9 cellular contexts compared by ENCODE assay signal in the genomic region with DNA sequence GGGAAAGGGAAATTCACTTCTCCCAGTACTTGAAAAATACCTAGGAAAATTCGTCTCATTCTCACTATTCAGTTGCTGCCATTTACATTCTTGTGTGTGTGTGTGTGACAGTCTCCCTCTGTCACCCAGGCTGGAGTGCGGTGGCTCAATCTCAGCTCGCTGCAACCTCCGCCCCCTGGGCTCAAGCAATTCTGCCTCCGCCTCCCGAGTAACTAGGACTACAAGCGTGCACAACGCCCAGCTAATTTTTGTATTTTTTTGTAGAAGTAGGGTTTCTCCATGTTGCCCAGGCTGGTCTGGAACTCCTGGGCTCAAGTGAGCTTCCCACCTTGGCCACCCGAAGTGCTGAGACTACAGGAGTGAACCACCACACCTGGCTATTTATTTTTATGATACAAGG. TPM values are rescaled to one million over a fixed set of nuclear protein-coding genes. Genes with fewer than 3 reads are reported as not detected.
DNase-seq lines count a peak whose midpoint lies in the region; ATAC-seq, FAIRE-seq and TF ChIP-seq lines count a peak whose summit lies in the region.
"Had no signal": no experiment of that assay in that cellular context is flagged by ENCODE, and none has a peak within 500 bp of the region (broad histone marks: within the 10 kb centered on the region; RNA-seq: fewer than 3 reads in every experiment).

No MANE protein-coding gene starts in this region.

- peak overlapping the region; percentile 98 for H3K4me3 Mint-ChIP-seq in astrocyte (ENCODE audit: unreplicated experiment)

- H3K4me1 ChIP-seq in astrocyte (ENCODE audit: insufficient read depth, low read length) = peaks cover 9% of the 10 kb centered on the region
- peaks cover 14% of the 10 kb centered on the region for H3K4me1 ChIP-seq in lower lobe of right lung
- peaks cover 4 to 9% of the 10 kb centered on the region in 2 donors for H3K4me1 ChIP-seq in uterus

- peaks cover 4% of the 10 kb centered on the region for H3K36me3 Mint-ChIP-seq in astrocyte (ENCODE audit: low read depth, unreplicated experiment)

- peak overlapping the region; percentile 95 for H3K27ac Mint-ChIP-seq in astrocyte (ENCODE audit: unreplicated experiment)

- H3K36me3 ChIP-seq in astrocyte (ENCODE audit: insufficient read depth, low read length) (peaks cover 33% of the 10 kb centered on the region), lower lobe of right lung (peaks cover 40% of the 10 kb centered on the region), uterus (no peaks in the 10 kb centered on the region)

- H3K4me3 ChIP-seq in astrocyte (ENCODE audit: insufficient read depth, low read depth, low read length) (peak overlapping the region; percentile 93), lower lobe of right lung (peak overlapping the region; percentile 72), uterus (no peak overlapping the region)

- no peak overlapping the region for H3K27ac ChIP-seq in astrocyte (ENCODE audit: low read depth, low read length)
- H3K27ac ChIP-seq in lower lobe of right lung = peak overlapping the region; percentile 90
- peak overlapping the region; percentile 98 for H3K27ac ChIP-seq in uterus
- no peak overlapping the region for H3K27ac ChIP-seq in caudate nucleus (ENCODE audit: low read depth, low read length)

- H3K4me1 Mint-ChIP-seq in astrocyte (ENCODE audit: low read depth, unreplicated experiment) = peaks cover 12% of the 10 kb centered on the region

- no peak for ATAC-seq in left ventricle myocardium superior
- ATAC-seq in lower lobe of right lung = no peak
- no peak for ATAC-seq in HG02852 (IDR thresholded peaks at IDR 0.05; ENCODE audit: unreplicated experiment)
- ATAC-seq in GM18868 (IDR thresholded peaks at IDR 0.05; ENCODE audit: unreplicated experiment) = no peak

- peaks cover 15% of the 10 kb centered on the region for H3K79me2 ChIP-seq in astrocyte (ENCODE audit: insufficient read depth, low read length)

- no peaks in the 10 kb centered on the region for H3K27me3 Mint-ChIP-seq in astrocyte (ENCODE audit: low read depth, unreplicated experiment)

- no peaks in the 10 kb centered on the region for H3K9me3 ChIP-seq in astrocyte (ENCODE audit: insufficient read depth, low read depth, low read length)
- no peaks in the 10 kb centered on the region for H3K9me3 ChIP-seq in lower lobe of right lung
- H3K9me3 ChIP-seq in uterus = no peaks in the 10 kb centered on the region

- no peaks in the 10 kb centered on the region for H3K9me3 Mint-ChIP-seq in astrocyte (ENCODE audit: unreplicated experiment)

- DNase-seq in cardiac septum (ENCODE audit: low spot score) (peak; percentile 61), left ventricle myocardium superior (no peak), astrocyte (ENCODE audit: low read depth) (no peak), lower lobe of right lung (no peak), uterus (no peak), caudate nucleus (lab: John Stamatoyannopoulos, UW) (no peak)
- DNase-seq: activated CD4-positive, alpha-beta T cell treated with anti-CD3 and anti-CD28 coated beads for 4 hours had no signal

- no peak overlapping the region for H2AFZ ChIP-seq in astrocyte (ENCODE audit: low read depth, low read length)

- H4K20me1 ChIP-seq in astrocyte (ENCODE audit: insufficient read depth, low read length) = peaks cover 23% of the 10 kb centered on the region

- intact Hi-C loops in cardiac septum (cut with DNase I) (loop anchor here (2.0 kb wide), 1 partner anchor 25 kb away; the partner anchor contains the start of gene CHTOP), left ventricle myocardium superior (cut with micrococcal nuclease) (no loop called here), lower lobe of right lung (cut with DNase I) (no loop called here), uterus (cut with DNase I; ENCODE audit: low total_unique reads) (no loop called here)

- peak overlapping the region; percentile 92 for H3K9ac ChIP-seq in astrocyte (ENCODE audit: low read length)

- TF ChIP-seq CTCF in astrocyte (IDR thresholded peaks at IDR 0.05; ENCODE audit: insufficient read depth, low read depth, low read length) (no peak), lower lobe of right lung (IDR thresholded peaks at IDR 0.05) (no peak), uterus (IDR thresholded peaks at IDR 0.05) (no peak)

- FAIRE-seq in astrocyte (lab: Jason Lieb, UNC) = no peak

- H3K4me2 ChIP-seq in astrocyte (ENCODE audit: low read length) = peak overlapping the region; percentile 93

- H3K27me3 ChIP-seq in astrocyte (ENCODE audit: insufficient read depth, low read length) (no peaks in the 10 kb centered on the region), lower lobe of right lung (ENCODE audit: low read depth) (no peaks in the 10 kb centered on the region), uterus (no peaks in the 10 kb centered on the region)

- TF ChIP-seq POLR2A in uterus (IDR thresholded peaks at IDR 0.05) = no peak

RNA-seq across cellular contexts. Expression of gene SNAPIN, which starts 1.2 kb away (rescaled TPM):
- total RNA-seq in cardiac septum (62.1 TPM), left ventricle myocardium superior (60.1 TPM), astrocyte (27.4 and 31.3 TPM in 2 replicates), lower lobe of right lung (40.2 TPM), uterus (100 to 1,000 TPM in 1 of 4 donors, 10 to 100 TPM in 3; 35.5 to 101 (median 71.3) TPM)

RNA-seq across cellular contexts. Expression of gene ILF2, which starts 11.1 kb away (rescaled TPM):
- total RNA-seq in cardiac septum (76.5 TPM), left ventricle myocardium superior (56.9 TPM), astrocyte (176 and 185 TPM in 2 replicates), lower lobe of right lung (83.2 TPM), uterus (100 to 1,000 TPM in 3 of 4 donors, 10 to 100 TPM in 1; 82.7 to 252 (median 111) TPM)

RNA-seq across cellular contexts. Expression of gene NPR1, which starts 18.8 kb away (rescaled TPM):
- total RNA-seq in cardiac septum (14.9 TPM), left ventricle myocardium superior (10.5 TPM), astrocyte (0.07 and 0.11 TPM in 2 replicates), lower lobe of right lung (58.8 TPM), uterus (10 to 100 TPM; 34.1 to 74.0 (median 50.8) TPM)

RNA-seq across cellular contexts. Expression of gene CHTOP, which starts 25.8 kb away (rescaled TPM):
- 90.4 TPM for total RNA-seq in cardiac septum
- 73.3 TPM for total RNA-seq in left ventricle myocardium superior
- 46.7 and 56.4 TPM in 2 replicates for total RNA-seq in astrocyte
- total RNA-seq in lower lobe of right lung = 72.2 TPM
- 10 to 100 TPM; 43.8 to 91.0 (median 70.8) TPM for total RNA-seq in uterus

RNA-seq across cellular contexts. Expression of gene S100A1, which starts 31.4 kb away (rescaled TPM):
- total RNA-seq in cardiac septum (1,915 TPM), left ventricle myocardium superior (2,048 TPM), astrocyte (1.7 and 4.1 TPM in 2 replicates), lower lobe of right lung (0.71 TPM), uterus (1 to 10 TPM in 1 of 4 donors, not detected in 3; 3.8 TPM)

Comparison
In these comparisons a context has a peak if more than half of its experiments do, and no peak if none do; other contexts are left out.
1. H3K27ac ChIP-seq: peak in lower lobe of right lung (single experiment) and uterus (2 of 2); none in astrocyte (single experiment) and caudate nucleus (single experiment).
2. H3K4me3 ChIP-seq: peak in astrocyte (single experiment) and lower lobe of right lung (single experiment); none in uterus (0 of 2).
3. RNA of gene NPR1, which starts 18.8 kb away (total RNA-seq): 34.1 to 74.0 TPM in uterus, 58.8 TPM in lower lobe of right lung (single experiment), 14.9 TPM in cardiac septum (single experiment) and 10.5 TPM in left ventricle myocardium superior (single experiment); 0.07 to 0.11 TPM in astrocyte; every median in the first group is over 10 times any median in the second.